2 cellular contexts compared by ENCODE assay signal in genomic region chr6:127824061-127824460, GRCh38.
TF ChIP-seq lines count a peak whose summit lies in the region.

No MANE protein-coding gene starts in this region.

TF ChIP-seq in SK-N-SH, 30 proteins besides CTCF, POLR2A, EP300 and RAD21 (continued from another document):
- no peak for TF ChIP-seq USF1 (IDR thresholded peaks at IDR 0.05; ENCODE audit: borderline replicate concordance, low read depth)
- no peak for TF ChIP-seq EZH2phosphoT487 (IDR thresholded peaks at IDR 0.05; ENCODE audit: borderline replicate concordance, low read depth)
- TF ChIP-seq MAX (IDR thresholded peaks at IDR 0.05; ENCODE audit: low read depth): no peak
- no peak for TF ChIP-seq IRF3 (IDR thresholded peaks at IDR 0.05; ENCODE audit: low read depth, low read length)
- no peak for TF ChIP-seq REST (IDR thresholded peaks at IDR 0.05; ENCODE audit: low read depth, low read length)
- no peak for TF ChIP-seq RCOR1 (IDR thresholded peaks at IDR 0.05; ENCODE audit: low read length)
- TF ChIP-seq CHD2 (IDR thresholded peaks at IDR 0.05; ENCODE audit: low read length, partially characterized antibody): no peak

TF ChIP-seq in SK-N-SH treated with all-trans-retinoic acid at 6 μM for 48 hours, 23 proteins besides CTCF, POLR2A, EP300 and RAD21 (continued from another document):
- TF ChIP-seq CSRNP3 (CRISPR knock-in tag; IDR thresholded peaks at IDR 0.05) (no peak), PATZ1 (CRISPR knock-in tag; IDR thresholded peaks at IDR 0.05; ENCODE audit: borderline replicate concordance) (no peak), ZNF8 (CRISPR knock-in tag; IDR thresholded peaks at IDR 0.05) (no peak), BACH2 (CRISPR knock-in tag; IDR thresholded peaks at IDR 0.05; ENCODE audit: borderline replicate concordance) (no peak)
